Comparison of ENCODE assay signal across 8 cellular contexts in genomic region chr1:112396668-112397025, GRCh38. TPM values are rescaled to one million over a fixed set of nuclear protein-coding genes. Genes with fewer than 3 reads are reported as not detected.
A peak's percentile ranks its signal among the peaks of the same experiment; 100 is the strongest.
DNase-seq lines count a peak whose midpoint lies in the region; ATAC-seq and TF ChIP-seq lines count a peak whose summit lies in the region.

No MANE protein-coding gene starts in this region.

- peaks cover 14 to 21% (median 19%) of the 10 kb centered on the region in 3 donors for H3K4me1 Mint-ChIP-seq in CD8-positive, alpha-beta memory T cell

- no peaks in the 10 kb centered on the region for H3K36me3 ChIP-seq in CD8-positive, alpha-beta memory T cell (ENCODE audit: insufficient read depth, low read length)

- no peaks in the 10 kb centered on the region for H3K27me3 ChIP-seq in CD8-positive, alpha-beta memory T cell (ENCODE audit: insufficient read depth, low read length, poor library complexity, severe bottlenecking)
- peaks cover 3% of the 10 kb centered on the region for H3K27me3 ChIP-seq in mononuclear cell (ENCODE audit: insufficient read depth, low read length)

- peak overlapping the region; percentile 29 for H3K27ac ChIP-seq in CD8-positive, alpha-beta memory T cell (ENCODE audit: low read depth, low read length)

- CTCF ChIA-PET in CD8-positive, alpha-beta memory T cell (lab: Charles Lee): interaction anchor here (0.7 to 1.7 kb wide), 2 partner anchors 10 to 311 kb away, joined by 3 to 6 read pairs; no protein-coding TSS in a partner anchor

- peaks cover 19 to 26% of the 10 kb centered on the region in 2 donors for H3K27me3 Mint-ChIP-seq in CD8-positive, alpha-beta memory T cell

- H3K4me3 Mint-ChIP-seq in CD8-positive, alpha-beta memory T cell: peak overlapping the region; percentile 80 to 98 (median 94)

- H3K36me3 Mint-ChIP-seq in CD8-positive, alpha-beta memory T cell: peaks cover 0 to 4% (median 0%) of the 10 kb centered on the region in 3 donors

- ATAC-seq in GM19035 (IDR thresholded peaks at IDR 0.05; ENCODE audit: unreplicated experiment) (no peak), GM18502 (IDR thresholded peaks at IDR 0.05; ENCODE audit: poor library complexity, unreplicated experiment) (no peak)

- peaks cover 13% of the 10 kb centered on the region for H3K4me1 ChIP-seq in CD8-positive, alpha-beta memory T cell (ENCODE audit: insufficient read depth, low read length)
- H3K4me1 ChIP-seq in mononuclear cell (ENCODE audit: insufficient read depth, low read length): peaks cover 32% of the 10 kb centered on the region

- POLR2A ChIA-PET in CD8-positive, alpha-beta memory T cell (lab: Charles Lee): interaction anchor here (1.0 to 1.2 kb wide), 2 partner anchors 225 to 319 kb away, joined by 3 to 10 read pairs; partner anchors contain the start of gene PPM1J

- H3K9me3 Mint-ChIP-seq in CD8-positive, alpha-beta memory T cell: no peaks in the 10 kb centered on the region

- peak in 1 of 5 donors; percentile 3 for DNase-seq in CD8-positive, alpha-beta memory T cell
- DNase-seq in LNCaP clone FGC (ENCODE audit: low read depth) (no peak), cardiac fibroblast (ENCODE audit: low read depth in 2 of 2) (peak; percentile 27 to 39), NCI-H345 treated with DMSO at 0.1 percent for 48 hours (lab: John Stamatoyannopoulos, UW; ENCODE audit: unreplicated experiment) (no peak), NCI-H226 (no peak)

- no peaks in the 10 kb centered on the region for H3K9me3 ChIP-seq in CD8-positive, alpha-beta memory T cell (ENCODE audit: low read length)
- no peaks in the 10 kb centered on the region for H3K9me3 ChIP-seq in mononuclear cell (ENCODE audit: low read depth, low read length)

- TF ChIP-seq CTCF in LNCaP clone FGC (IDR thresholded peaks at IDR 0.05; ENCODE audit: control insufficient read depth, extremely low read depth, insufficient read depth): no peak
- TF ChIP-seq CTCF in cardiac fibroblast (IDR thresholded peaks at IDR 0.05; ENCODE audit: low read depth, low read length): no peak

- peak overlapping the region in 5 of 8 donors; percentile 38 to 87 (median 69) for H3K27ac Mint-ChIP-seq in CD8-positive, alpha-beta memory T cell

- peak overlapping the region; percentile 64 for H3K4me3 ChIP-seq in CD8-positive, alpha-beta memory T cell (ENCODE audit: low read length)
- H3K4me3 ChIP-seq in LNCaP clone FGC (ENCODE audit: low read depth, low read length) (peak overlapping the region; percentile 99), cardiac fibroblast (replicated peaks in 1 of 2; ENCODE audit: low read depth in 2 of 2, low read length in 2 of 2) (peak overlapping the region; percentile 69 to 100), mononuclear cell (ENCODE audit: low read length) (peak overlapping the region; percentile 71)

RNA-seq across cellular contexts. Expression of gene CTTNBP2NL, which starts 0.6 kb away (rescaled TPM):
- total RNA-seq in CD8-positive, alpha-beta memory T cell: 1 to 10 TPM; 2.3 to 2.5 TPM
- polyA plus RNA-seq in CD8-positive, alpha-beta memory T cell: 0.07 TPM
- 0.63 TPM for total RNA-seq in mononuclear cell

Comparison
In these comparisons a context has a peak if more than half of its experiments do, and no peak if none do; other contexts are left out.
1. DNase-seq: peak in cardiac fibroblast (2 of 2); none in LNCaP clone FGC (single experiment), NCI-H345 treated with DMSO at 0.1 percent for 48 hours (single experiment) and NCI-H226 (single experiment).
2. Peak in every context shown above with its lines, with median percentiles within 50 percentile points of each other: H3K4me3 ChIP-seq.